Comparison of ENCODE assay signal across 8 cellular contexts in the genomic region with DNA sequence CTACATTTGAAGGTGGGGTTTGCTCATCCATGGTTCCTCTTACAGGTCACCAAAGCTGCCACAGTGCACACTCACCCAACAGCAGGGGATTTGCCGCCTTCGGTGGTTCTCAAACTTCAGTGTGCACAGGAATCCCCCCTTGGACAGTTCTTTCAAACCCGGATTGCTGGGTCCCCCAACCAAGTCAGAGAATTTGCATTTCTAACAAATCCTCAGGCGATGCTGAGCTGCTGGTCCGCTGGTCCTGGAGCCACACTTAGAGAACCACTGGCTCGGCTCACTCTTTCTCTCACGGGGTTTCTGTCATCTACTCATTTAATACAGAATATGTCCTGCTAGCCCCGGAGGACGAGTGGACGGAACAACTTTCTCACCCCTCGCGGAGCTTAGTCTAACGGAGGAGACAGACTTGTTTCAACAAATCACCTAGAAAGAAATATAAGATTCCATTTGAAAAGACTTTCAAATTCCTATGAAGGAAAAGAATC. TPM values are rescaled to one million over a fixed set of nuclear protein-coding genes. Genes with fewer than 3 reads are reported as not detected.
A peak's percentile ranks its signal among the peaks of the same experiment; 100 is the strongest.
DNase-seq lines count a peak whose midpoint lies in the region; FAIRE-seq and TF ChIP-seq lines count a peak whose summit lies in the region.

No MANE protein-coding gene starts in this region.

- peak overlapping the region; percentile 88 for H3K4me3 ChIP-seq in ACC112 (ENCODE audit: low read depth, low read length)
- peak overlapping the region; percentile 72; the same call in 1 of the 2 replicates for H3K4me3 ChIP-seq in Karpas-422 (ENCODE audit: low read length)
- peak overlapping the region; percentile 71 for H3K4me3 ChIP-seq in coronary artery

- H3K79me2 ChIP-seq in ACC112 (ENCODE audit: control insufficient read depth, insufficient read depth, low read length, unreplicated experiment), result peaks cover 19% of the 10 kb centered on the region
- H3K79me2 ChIP-seq in Karpas-422 (ENCODE audit: low read length), result 0 out of 2 replicates have a peak, but pooled peaks cover 4% of the 10 kb centered on the region

- no peaks in the 10 kb centered on the region for H3K27me3 ChIP-seq in ACC112 (ENCODE audit: insufficient read depth, low read length)
- H3K27me3 ChIP-seq in Karpas-422 (ENCODE audit: low read length), result no peaks in the 10 kb centered on the region

- H4K20me1 ChIP-seq in Karpas-422 (ENCODE audit: insufficient read depth, low read depth, low read length), result no peaks in the 10 kb centered on the region

- no peaks in the 10 kb centered on the region for H3K9me3 ChIP-seq in Karpas-422 (ENCODE audit: low read length)

- no peaks in the 10 kb centered on the region for H3K36me3 ChIP-seq in ACC112 (ENCODE audit: insufficient read depth, low read length)
- H3K36me3 ChIP-seq in Karpas-422 (ENCODE audit: insufficient read depth, low read length), result no peaks in the 10 kb centered on the region

- no peaks in the 10 kb centered on the region for H3K9me2 ChIP-seq in Karpas-422 (replicated peaks; ENCODE audit: insufficient read depth, low read length)

- peaks cover 74% of the 10 kb centered on the region for H3K4me1 Mint-ChIP-seq in nephron progenitor cell

- peak overlapping the region; percentile 74 for H3K27ac Mint-ChIP-seq in nephron progenitor cell

- H3K27ac ChIP-seq in ACC112 (ENCODE audit: low read depth, low read length), result peak overlapping the region; percentile 98
- no peak overlapping the region for H3K27ac ChIP-seq in Karpas-422 (ENCODE audit: low read length)
- peak overlapping the region; percentile 92 to 97 for H3K27ac ChIP-seq in coronary artery

- H3K27me3 Mint-ChIP-seq in nephron progenitor cell (ENCODE audit: low read depth, poor library complexity), result no peaks in the 10 kb centered on the region

- H3K36me3 Mint-ChIP-seq in nephron progenitor cell (ENCODE audit: low read depth), result no peaks in the 10 kb centered on the region

- H3K9ac ChIP-seq in Karpas-422 (ENCODE audit: low read length), result peak overlapping the region; percentile 90

- DNase-seq in Karpas-422 (no peak), coronary artery (ENCODE audit: low spot score) (no peak), nephron progenitor cell (no peak), D721Med (ENCODE audit: insufficient read length, low spot score) (no peak), NCI-H2107 treated with DMSO at 0.1 percent for 48 hours (lab: John Stamatoyannopoulos, UW; ENCODE audit: unreplicated experiment) (no peak), inferior parietal cortex (ENCODE audit: extremely low spot score) (no peak)
- DNase-seq in NK-92 treated with Interleukin-12 subunit alpha and Interleukin-12 subunit beta, amount 100 ng/mL, for 24 hours (lab: John Stamatoyannopoulos, UW), result no peak

- FAIRE-seq in D721Med (lab: Jason Lieb, UNC), result no peak

- H3K9me3 Mint-ChIP-seq in nephron progenitor cell, result no peaks in the 10 kb centered on the region

- no peak for TF ChIP-seq CTCF in coronary artery (IDR thresholded peaks at IDR 0.05)
- TF ChIP-seq CTCF in nephron progenitor cell (IDR thresholded peaks at IDR 0.05), result peak; percentile 7
- no peak for TF ChIP-seq CTCF in D721Med (IDR thresholded peaks at IDR 0.05; ENCODE audit: insufficient read depth, missing control alignments)

- peaks cover 33% of the 10 kb centered on the region for H3K4me1 ChIP-seq in ACC112 (ENCODE audit: control insufficient read depth, insufficient read depth, low read length, unreplicated experiment)
- peaks cover 60% of the 10 kb centered on the region for H3K4me1 ChIP-seq in Karpas-422 (ENCODE audit: low read length)

- peak overlapping the region; percentile 29 for H3K4me3 Mint-ChIP-seq in nephron progenitor cell

- peak overlapping the region; percentile 55 for H2AFZ ChIP-seq in ACC112 (ENCODE audit: low read length, unreplicated experiment)
- peak overlapping the region; percentile 54; the same call in 1 of the 2 replicates for H2AFZ ChIP-seq in Karpas-422 (ENCODE audit: low read length)

- peak overlapping the region; percentile 96 for H3K4me2 ChIP-seq in Karpas-422 (ENCODE audit: low read depth, low read length, poor library complexity, severe bottlenecking)

RNA-seq across cellular contexts. Expression of a gene that starts 24.1 kb away (rescaled TPM):
- 76.8 and 118 TPM in 2 replicates for total RNA-seq in Karpas-422 (2014; rRNA removed; shearing (Covaris generic); ENCODE audit: low replicate concordance)
